Comparison of ENCODE assay signal across 18 cellular contexts in the genomic region with DNA sequence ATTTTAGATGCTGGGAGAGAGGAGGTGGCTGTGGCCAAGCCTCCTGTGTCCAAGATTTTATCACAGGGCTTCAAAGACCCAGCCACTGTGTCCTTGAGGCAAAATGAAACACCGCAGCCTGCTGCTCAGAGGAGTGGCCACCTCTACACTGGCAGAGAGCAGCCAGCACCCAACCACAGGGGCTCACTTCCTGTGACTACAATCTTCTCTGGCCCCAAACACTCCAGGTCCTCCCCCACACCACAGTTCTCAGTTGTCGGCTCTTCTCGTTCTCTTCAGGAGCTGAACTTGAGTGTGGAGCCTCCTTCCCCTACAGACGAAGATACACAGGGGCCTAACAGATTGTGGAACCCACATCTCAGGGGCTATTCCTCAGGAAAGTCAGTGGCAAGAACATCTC. TPM values are rescaled to one million over a fixed set of nuclear protein-coding genes. Genes with fewer than 3 reads are reported as not detected.
A peak's percentile ranks its signal among the peaks of the same experiment; 100 is the strongest.
DNase-seq lines count a peak whose midpoint lies in the region; ATAC-seq and TF ChIP-seq lines count a peak whose summit lies in the region.
"Had no signal": no experiment of that assay in that cellular context is flagged by ENCODE, and none has a peak within 500 bp of the region (broad histone marks: within the 10 kb centered on the region; RNA-seq: fewer than 3 reads in every experiment).

No MANE protein-coding gene starts in this region.

- intact Hi-C loops in activated CD4-positive, alpha-beta T cell treated with anti-CD3 and anti-CD28 coated beads for 36 hours (cut with DNase I, micrococcal nuclease) = no loop called here
- intact Hi-C loops in activated T-helper 2 cell treated with anti-CD3 and anti-CD28 coated beads, Interferon-gamma antibody, Interleukin-2, Interleukin-4, amounts not matched to agents 10 μg/mL and 5 μg/mL and 100 μg/mL, durations not matched to agents 14 hours and 24 hours and 36 hours (cut with micrococcal nuclease) = no loop called here

- H3K9me3 Mint-ChIP-seq in activated CD4-positive, alpha-beta T cell treated with anti-CD3 and anti-CD28 coated beads for 36 hours (ENCODE audit: low read depth) = no peaks in the 10 kb centered on the region
- no peaks in the 10 kb centered on the region for H3K9me3 Mint-ChIP-seq in activated T-helper 2 cell treated with anti-CD3 and anti-CD28 coated beads, Interferon-gamma antibody, Interleukin-2, Interleukin-4, amounts not matched to agents 10 μg/mL and 5 μg/mL and 100 μg/mL, durations not matched to agents 14 hours and 24 hours and 36 hours
- no peaks in the 10 kb centered on the region for H3K9me3 Mint-ChIP-seq in stimulated activated effector memory CD8-positive, alpha-beta T cell treated with anti-CD3 and anti-CD28 coated beads, Interleukin-12 subunit alpha, Interleukin-12 subunit beta, amount 100 ng/mL, for 72 hours

- DNase-seq in activated CD4-positive, alpha-beta T cell treated with anti-CD3 and anti-CD28 coated beads for 36 hours = peak; percentile 34
- no peak for DNase-seq in activated CD4-positive, alpha-beta T cell treated with anti-CD3 and anti-CD28 coated beads, Interleukin-2, amount 50 U/mL, for 1 hour
- peak; percentile 74 for DNase-seq in OCI-M1 (lab: John Stamatoyannopoulos, UW)
- DNase-seq in activated T-helper 2 cell treated with anti-CD3 and anti-CD28 coated beads, Interferon-gamma antibody, Interleukin-2, Interleukin-4, amounts not matched to agents 10 μg/mL and 5 μg/mL and 100 μg/mL, durations not matched to agents 14 hours and 24 hours and 36 hours (ENCODE audit: low spot score) = no peak
- DNase-seq in stimulated activated effector memory CD8-positive, alpha-beta T cell treated with anti-CD3 and anti-CD28 coated beads, Interleukin-12 subunit alpha, Interleukin-12 subunit beta, amount 100 ng/mL, for 72 hours (ENCODE audit: low spot score in 2 of 2) = no peak
- no peak for DNase-seq in erythroblast (lab: John Stamatoyannopoulos, UW)
- DNase-seq: 8988T; activated CD4-positive, alpha-beta T cell treated with anti-CD3 and anti-CD28 coated beads for 4 hours; amygdala; esophagus squamous epithelium; HCEC 1CT; NCI-H1105 treated with DMSO at 0.1 percent for 48 hours; occipital lobe; PC-9; SJCRH30 had no signal

- TF ChIP-seq POLR2A in erythroblast (IDR thresholded peaks at IDR 0.05; ENCODE audit: low read length) = no peak

- H3K36me3 Mint-ChIP-seq in activated CD4-positive, alpha-beta T cell treated with anti-CD3 and anti-CD28 coated beads for 36 hours (ENCODE audit: low read depth) = peaks cover 2% of the 10 kb centered on the region
- H3K36me3 Mint-ChIP-seq in activated T-helper 2 cell treated with anti-CD3 and anti-CD28 coated beads, Interferon-gamma antibody, Interleukin-2, Interleukin-4, amounts not matched to agents 10 μg/mL and 5 μg/mL and 100 μg/mL, durations not matched to agents 14 hours and 24 hours and 36 hours (ENCODE audit: low read depth) = peaks cover 5% of the 10 kb centered on the region
- H3K36me3 Mint-ChIP-seq in stimulated activated effector memory CD8-positive, alpha-beta T cell treated with anti-CD3 and anti-CD28 coated beads, Interleukin-12 subunit alpha, Interleukin-12 subunit beta, amount 100 ng/mL, for 72 hours = peaks cover 11% of the 10 kb centered on the region

- CTCF ChIA-PET in activated CD4-positive, alpha-beta T cell treated with anti-CD3 and anti-CD28 coated beads for 36 hours (lab: Charles Lee) = no interaction called here

- POLR2A ChIA-PET in activated CD4-positive, alpha-beta T cell treated with anti-CD3 and anti-CD28 coated beads for 36 hours (lab: Charles Lee) = interaction anchor here (0.5 kb wide), 1 partner anchor 439 kb away, joined by 5 read pairs; no protein-coding TSS in a partner anchor

- peak overlapping the region; percentile 6 for H3K27ac Mint-ChIP-seq in activated CD4-positive, alpha-beta T cell treated with anti-CD3 and anti-CD28 coated beads for 36 hours
- H3K27ac Mint-ChIP-seq in activated T-helper 2 cell treated with anti-CD3 and anti-CD28 coated beads, Interferon-gamma antibody, Interleukin-2, Interleukin-4, amounts not matched to agents 10 μg/mL and 5 μg/mL and 100 μg/mL, durations not matched to agents 14 hours and 24 hours and 36 hours = peak overlapping the region; percentile 18
- H3K27ac Mint-ChIP-seq in stimulated activated effector memory CD8-positive, alpha-beta T cell treated with anti-CD3 and anti-CD28 coated beads, Interleukin-12 subunit alpha, Interleukin-12 subunit beta, amount 100 ng/mL, for 72 hours = peak overlapping the region; percentile 85

- peaks cover 3% of the 10 kb centered on the region for H3K4me1 Mint-ChIP-seq in activated CD4-positive, alpha-beta T cell treated with anti-CD3 and anti-CD28 coated beads for 36 hours
- peaks cover 14% of the 10 kb centered on the region for H3K4me1 Mint-ChIP-seq in activated T-helper 2 cell treated with anti-CD3 and anti-CD28 coated beads, Interferon-gamma antibody, Interleukin-2, Interleukin-4, amounts not matched to agents 10 μg/mL and 5 μg/mL and 100 μg/mL, durations not matched to agents 14 hours and 24 hours and 36 hours (ENCODE audit: low read depth)
- peaks cover 16% of the 10 kb centered on the region for H3K4me1 Mint-ChIP-seq in stimulated activated effector memory CD8-positive, alpha-beta T cell treated with anti-CD3 and anti-CD28 coated beads, Interleukin-12 subunit alpha, Interleukin-12 subunit beta, amount 100 ng/mL, for 72 hours

- no peaks in the 10 kb centered on the region for H3K27me3 Mint-ChIP-seq in activated CD4-positive, alpha-beta T cell treated with anti-CD3 and anti-CD28 coated beads for 36 hours
- H3K27me3 Mint-ChIP-seq in activated T-helper 2 cell treated with anti-CD3 and anti-CD28 coated beads, Interferon-gamma antibody, Interleukin-2, Interleukin-4, amounts not matched to agents 10 μg/mL and 5 μg/mL and 100 μg/mL, durations not matched to agents 14 hours and 24 hours and 36 hours (ENCODE audit: low read depth) = no peaks in the 10 kb centered on the region

- no peak overlapping the region for H3K4me3 Mint-ChIP-seq in activated CD4-positive, alpha-beta T cell treated with anti-CD3 and anti-CD28 coated beads for 36 hours
- H3K4me3 Mint-ChIP-seq in activated T-helper 2 cell treated with anti-CD3 and anti-CD28 coated beads, Interferon-gamma antibody, Interleukin-2, Interleukin-4, amounts not matched to agents 10 μg/mL and 5 μg/mL and 100 μg/mL, durations not matched to agents 14 hours and 24 hours and 36 hours (ENCODE audit: low read depth) = no peak overlapping the region
- no peak overlapping the region for H3K4me3 Mint-ChIP-seq in stimulated activated effector memory CD8-positive, alpha-beta T cell treated with anti-CD3 and anti-CD28 coated beads, Interleukin-12 subunit alpha, Interleukin-12 subunit beta, amount 100 ng/mL, for 72 hours

- ATAC-seq in activated CD4-positive, alpha-beta T cell treated with anti-CD3 and anti-CD28 coated beads for 36 hours = peak; percentile 79
- ATAC-seq in stimulated activated effector memory CD8-positive, alpha-beta T cell treated with anti-CD3 and anti-CD28 coated beads, Interleukin-12 subunit alpha, Interleukin-12 subunit beta, amount 100 ng/mL, for 72 hours = peak; percentile 87
- ATAC-seq in HG02938 (IDR thresholded peaks at IDR 0.05; ENCODE audit: unreplicated experiment) = no peak
- ATAC-seq in HG03460 (IDR thresholded peaks at IDR 0.05; ENCODE audit: unreplicated experiment) = no peak
- ATAC-seq: left lobe of liver had no signal

RNA-seq across cellular contexts. Expression of a gene that starts 45.6 kb away (rescaled TPM):
- 10 to 100 TPM; 12.9 to 16.6 TPM for total RNA-seq in activated CD4-positive, alpha-beta T cell treated with anti-CD3 and anti-CD28 coated beads for 36 hours
- total RNA-seq in activated T-helper 2 cell treated with anti-CD3 and anti-CD28 coated beads, Interferon-gamma antibody, Interleukin-2, Interleukin-4, amounts not matched to agents 10 μg/mL and 5 μg/mL and 100 μg/mL, durations not matched to agents 14 hours and 24 hours and 36 hours = 24.2 and 26.6 TPM in 2 replicates

Comparison
In these comparisons a context has a peak if more than half of its experiments do, and no peak if none do; other contexts are left out.
1. DNase-seq: peak in activated CD4-positive, alpha-beta T cell treated with anti-CD3 and anti-CD28 coated beads for 36 hours (single experiment) and OCI-M1 (single experiment); none in activated CD4-positive, alpha-beta T cell treated with anti-CD3 and anti-CD28 coated beads, Interleukin-2, amount 50 U/mL, for 1 hour (single experiment), activated T-helper 2 cell treated with anti-CD3 and anti-CD28 coated beads, Interferon-gamma antibody, Interleukin-2, Interleukin-4, amounts not matched to agents 10 μg/mL and 5 μg/mL and 100 μg/mL, durations not matched to agents 14 hours and 24 hours and 36 hours (single experiment), stimulated activated effector memory CD8-positive, alpha-beta T cell treated with anti-CD3 and anti-CD28 coated beads, Interleukin-12 subunit alpha, Interleukin-12 subunit beta, amount 100 ng/mL, for 72 hours (0 of 2) and erythroblast (0 of 2).
2. ATAC-seq: peak in activated CD4-positive, alpha-beta T cell treated with anti-CD3 and anti-CD28 coated beads for 36 hours (single experiment) and stimulated activated effector memory CD8-positive, alpha-beta T cell treated with anti-CD3 and anti-CD28 coated beads, Interleukin-12 subunit alpha, Interleukin-12 subunit beta, amount 100 ng/mL, for 72 hours (single experiment); none in HG02938 (single experiment) and HG03460 (single experiment).
3. H3K27ac Mint-ChIP-seq: peak in every context shown above with its lines; median percentile 85 in stimulated activated effector memory CD8-positive, alpha-beta T cell treated with anti-CD3 and anti-CD28 coated beads, Interleukin-12 subunit alpha, Interleukin-12 subunit beta, amount 100 ng/mL, for 72 hours; 18 in activated T-helper 2 cell treated with anti-CD3 and anti-CD28 coated beads, Interferon-gamma antibody, Interleukin-2, Interleukin-4, amounts not matched to agents 10 μg/mL and 5 μg/mL and 100 μg/mL, durations not matched to agents 14 hours and 24 hours and 36 hours; 6 in activated CD4-positive, alpha-beta T cell treated with anti-CD3 and anti-CD28 coated beads for 36 hours.